Comparison of ENCODE assay signal across 2 cellular contexts in genomic region chr1:227169322-227169721, GRCh38.
TF ChIP-seq lines count a peak whose summit lies in the region.

No MANE protein-coding gene starts in this region.

TF ChIP-seq in K562, 482 proteins besides CTCF, POLR2A, EP300 and RAD21 (continues in another document):
- no peak for TF ChIP-seq NRF1 (conservative IDR thresholded peaks at IDR 0.05 in 1 of 2, IDR thresholded peaks at IDR 0.05 in 1 of 2)
- 0 out of 2 replicates have a peak, but pooled peaks have one; percentile 16 for TF ChIP-seq ARID1B (IDR thresholded peaks at IDR 0.05)
- no peak for TF ChIP-seq TGIF2 (CRISPR knock-in tag; IDR thresholded peaks at IDR 0.05)
- no peak for TF ChIP-seq SNRNP70 (optimal IDR thresholded peaks at IDR 0.05; ENCODE audit: low read depth, low read length)
- TF ChIP-seq NCOA4 (IDR thresholded peaks at IDR 0.05; ENCODE audit: partially characterized antibody) = no peak
- TF ChIP-seq ZNF146 (CRISPR knock-in tag; IDR thresholded peaks at IDR 0.05; ENCODE audit: unreplicated experiment) = no peak
- TF ChIP-seq PATZ1 (CRISPR knock-in tag; IDR thresholded peaks at IDR 0.05; ENCODE audit: borderline replicate concordance) = no peak
- TF ChIP-seq U2AF2 (optimal IDR thresholded peaks at IDR 0.05; ENCODE audit: low read depth, low read length) = no peak
- no peak for TF ChIP-seq FOSL1 (tag; conservative IDR thresholded peaks at IDR 0.05)
- no peak for TF ChIP-seq NEUROD1 (IDR thresholded peaks at IDR 0.05; ENCODE audit: borderline replicate concordance, low read depth, low read length, partially characterized antibody)
- no peak for TF ChIP-seq HNRNPH1 (optimal IDR thresholded peaks at IDR 0.05; ENCODE audit: low read depth, low read length)
- no peak for TF ChIP-seq SMAD3 (CRISPR knock-in tag; conservative IDR thresholded peaks at IDR 0.05)
- 0 out of 2 replicates have a peak, but pooled peaks have one; percentile 17 for TF ChIP-seq TCF7L2 (IDR thresholded peaks at IDR 0.05; ENCODE audit: low read depth, low read length)
- 0 out of 2 replicates have a peak, but pooled peaks have one; percentile 17 for TF ChIP-seq MECOM (CRISPR knock-in tag; IDR thresholded peaks at IDR 0.05)
- no peak for TF ChIP-seq STAT5A (IDR thresholded peaks at IDR 0.05; ENCODE audit: borderline replicate concordance, low read length)
- TF ChIP-seq ZHX1 (conservative IDR thresholded peaks at IDR 0.05; ENCODE audit: low read length) = no peak
- TF ChIP-seq ELF4 (CRISPR knock-in tag; IDR thresholded peaks at IDR 0.05) = no peak
- TF ChIP-seq ZBTB2 (IDR thresholded peaks at IDR 0.05) = no peak
- peak; percentile 24; the same call in 1 of the 2 replicates for TF ChIP-seq CBFA2T2 (conservative IDR thresholded peaks at IDR 0.05)
- TF ChIP-seq DEAF1 (CRISPR knock-in tag; IDR thresholded peaks at IDR 0.05) = no peak
- TF ChIP-seq POLR2H (tag; IDR thresholded peaks at IDR 0.05; ENCODE audit: low read depth) = no peak
- no peak for TF ChIP-seq CHD1 (IDR thresholded peaks at IDR 0.05; ENCODE audit: low read length)
- TF ChIP-seq POLR2AphosphoS5 (IDR thresholded peaks at IDR 0.05; ENCODE audit: control insufficient read depth, insufficient read depth, low read depth, low read length) = no peak

TF ChIP-seq in H1, 55 proteins besides CTCF, POLR2A, EP300 and RAD21:
- no peak for TF ChIP-seq SAP30 (IDR thresholded peaks at IDR 0.05; ENCODE audit: insufficient read depth, insufficient replicate concordance, low read length)
- no peak for TF ChIP-seq MAX (IDR thresholded peaks at IDR 0.05)
- TF ChIP-seq ATF2 (IDR thresholded peaks at IDR 0.05; ENCODE audit: low read length) = no peak
- no peak for TF ChIP-seq BRCA1 (IDR thresholded peaks at IDR 0.05; ENCODE audit: low read depth, low read length)
- no peak for TF ChIP-seq ATF3 (IDR thresholded peaks at IDR 0.05; ENCODE audit: insufficient read depth, low read depth, low read length)
- TF ChIP-seq CBX5 (IDR thresholded peaks at IDR 0.05; ENCODE audit: low read depth, low read length) = no peak
- no peak for TF ChIP-seq SIRT6 (IDR thresholded peaks at IDR 0.05; ENCODE audit: low read length)
- TF ChIP-seq TEAD4 (IDR thresholded peaks at IDR 0.05; ENCODE audit: low read depth, low read length) = no peak
- TF ChIP-seq PHF8 (conservative IDR thresholded peaks at IDR 0.05; ENCODE audit: low read depth, low read length) = no peak
- no peak for TF ChIP-seq RBBP5 (IDR thresholded peaks at IDR 0.05; ENCODE audit: borderline replicate concordance, low read depth, low read length)
- TF ChIP-seq KDM1A (IDR thresholded peaks at IDR 0.05; ENCODE audit: borderline replicate concordance, low read length) = no peak
- no peak for TF ChIP-seq EZH2 (IDR thresholded peaks at IDR 0.05; ENCODE audit: low read depth, low read length, severe bottlenecking)
- TF ChIP-seq TCF12 (IDR thresholded peaks at IDR 0.05; ENCODE audit: low read depth, low read length) = no peak
- TF ChIP-seq TAF1 (IDR thresholded peaks at IDR 0.05; ENCODE audit: low read depth, low read length) = no peak
- TF ChIP-seq SIN3A (conservative IDR thresholded peaks at IDR 0.05 in 1 of 2, IDR thresholded peaks at IDR 0.05 in 1 of 2; ENCODE audit: low read depth in 1 of 2, low read length in 2 of 2) = no peak
- TF ChIP-seq E2F6 (IDR thresholded peaks at IDR 0.05) = no peak
